Comparison of ENCODE assay signal across 1 cellular context in genomic region chr9:107261106-107261505, GRCh38.
TF ChIP-seq lines count a peak whose summit lies in the region.

No MANE protein-coding gene starts in this region.

TF ChIP-seq in GM12878, 131 proteins besides CTCF, POLR2A, EP300 and RAD21 (continued from another document):
- no peak for TF ChIP-seq PRDM15 (CRISPR knock-in tag; IDR thresholded peaks at IDR 0.05)
- no peak for TF ChIP-seq ESRRA (IDR thresholded peaks at IDR 0.05; ENCODE audit: low read length)
- TF ChIP-seq FOXM1 (IDR thresholded peaks at IDR 0.05; ENCODE audit: low read depth, low read length), result no peak
- TF ChIP-seq CHD4 (IDR thresholded peaks at IDR 0.05), result no peak
- TF ChIP-seq ZNF384 (IDR thresholded peaks at IDR 0.05; ENCODE audit: borderline replicate concordance, low read depth, low read length), result no peak
